In the genomic region with DNA sequence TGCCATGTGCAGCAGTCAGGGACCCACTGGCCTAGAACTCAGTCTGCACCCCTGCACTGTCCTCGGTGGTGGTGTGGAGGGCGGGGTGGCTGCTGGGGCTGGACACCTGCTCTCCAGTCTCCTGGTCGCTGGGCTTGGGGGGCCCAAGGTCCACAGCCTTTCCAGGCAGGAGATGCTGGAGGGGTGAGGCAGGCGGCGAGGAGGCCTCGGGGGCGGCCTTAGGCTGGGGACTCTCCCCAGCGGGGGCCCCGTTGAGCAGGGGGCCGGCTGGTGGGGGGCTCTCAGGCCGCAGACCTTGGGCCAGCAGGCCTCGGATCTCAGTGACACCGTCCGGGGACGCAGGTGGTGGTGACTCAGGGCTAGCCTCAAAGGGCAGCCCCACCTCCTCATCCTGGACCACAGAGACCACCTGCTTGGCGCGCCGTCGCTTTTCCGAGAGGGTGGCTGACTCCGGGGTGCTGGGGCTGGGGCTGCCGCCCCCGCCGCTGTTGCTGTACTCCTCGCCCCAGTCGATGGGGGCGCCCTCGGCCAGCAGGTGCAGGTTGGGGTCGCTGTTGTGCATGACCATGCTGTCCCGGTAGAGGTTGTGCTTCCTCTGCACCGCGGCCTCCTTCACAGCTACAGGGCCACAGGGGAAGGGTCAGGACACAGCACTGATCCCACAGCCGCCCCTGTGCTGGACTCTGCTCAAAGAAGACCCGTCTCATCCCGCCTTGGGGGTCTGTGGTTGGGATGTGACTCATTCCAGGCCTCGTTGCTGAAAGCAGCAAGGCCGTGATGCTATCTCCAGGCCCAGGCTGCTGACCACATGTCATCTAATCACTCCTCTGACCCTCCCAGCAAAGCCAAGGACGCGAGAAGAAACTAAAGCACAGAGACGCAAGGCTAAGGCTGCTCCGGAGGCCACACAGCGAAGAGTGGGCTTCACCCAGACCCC, we compare ENCODE assay signal across 21 cellular contexts. TPM values are rescaled to one million over a fixed set of nuclear protein-coding genes. Genes with fewer than 3 reads are reported as not detected.
DNase-seq lines count a peak whose midpoint lies in the region; ATAC-seq and TF ChIP-seq lines count a peak whose summit lies in the region.
"Had no signal": no experiment of that assay in that cellular context is flagged by ENCODE, and none has a peak within 500 bp of the region (broad histone marks: within the 10 kb centered on the region; RNA-seq: fewer than 3 reads in every experiment).

No MANE protein-coding gene starts in this region.

- intact Hi-C loops in activated CD4-positive, alpha-beta memory T cell treated with anti-CD3 and anti-CD28 coated beads for 36 hours (cut with micrococcal nuclease): loop anchor here (10.0 kb wide), 1 partner anchor 418 kb away; no protein-coding TSS in a partner anchor

- no peaks in the 10 kb centered on the region for H3K23me2 ChIP-seq in H9 (ENCODE audit: insufficient read length, low read depth, low read length, poor library complexity, severe bottlenecking)

- no peak overlapping the region for H3K56ac ChIP-seq in H9 (ENCODE audit: insufficient read length, low read depth, low read length)

- no peaks in the 10 kb centered on the region for H3K9me3 Mint-ChIP-seq in H9
- H3K9me3 Mint-ChIP-seq in stimulated activated memory B cell treated with anti-CD40 and anti-IgM and Interleukin-4, amounts not matched to agents 10 μg/mL and 1 μg/mL and 100 μg/mL, for 72 hours: no peaks in the 10 kb centered on the region
- H3K9me3 Mint-ChIP-seq in activated CD4-positive, alpha-beta memory T cell treated with anti-CD3 and anti-CD28 coated beads for 36 hours: no peaks in the 10 kb centered on the region
- no peaks in the 10 kb centered on the region for H3K9me3 Mint-ChIP-seq in progenitor cell of endocrine pancreas (ENCODE audit: low read depth)

- no peaks in the 10 kb centered on the region for H3K79me1 ChIP-seq in H9 (ENCODE audit: insufficient read depth, low read depth, low read length, poor library complexity, severe bottlenecking)

- H3K36me3 Mint-ChIP-seq in H9 (ENCODE audit: insufficient read depth in 1 of 3, low read depth in 3 of 3) (peaks cover 0 to 7% (median 4%) of the 10 kb centered on the region in 3 experiments; a peak in 4 of 7 replicates), progenitor cell of endocrine pancreas (ENCODE audit: insufficient read depth) (peaks cover 1% of the 10 kb centered on the region)
- H3K36me3 Mint-ChIP-seq in stimulated activated memory B cell treated with anti-CD40 and anti-IgM and Interleukin-4, amounts not matched to agents 10 μg/mL and 1 μg/mL and 100 μg/mL, for 72 hours: no peaks in the 10 kb centered on the region
- no peaks in the 10 kb centered on the region for H3K36me3 Mint-ChIP-seq in activated CD4-positive, alpha-beta memory T cell treated with anti-CD3 and anti-CD28 coated beads for 36 hours

- DNase-seq in H9: no peak
- peak; percentile 18 to 60 for DNase-seq in erythroblast (lab: John Stamatoyannopoulos, UW)
- no peak for DNase-seq in activated CD4-positive, alpha-beta memory T cell treated with anti-CD3 and anti-CD28 coated beads for 36 hours
- DNase-seq in NCI-H1417 treated with DMSO at 0.1 percent for 48 hours (lab: John Stamatoyannopoulos, UW): no peak
- no peak for DNase-seq in NCI-H748 treated with DMSO at 0.1 percent for 48 hours (lab: John Stamatoyannopoulos, UW)
- DNase-seq in progenitor cell of endocrine pancreas (ENCODE audit: low spot score, unreplicated experiment): no peak
- DNase-seq: activated CD4-positive, alpha-beta T cell treated with anti-CD3 and anti-CD28 coated beads, Interleukin-2, amount 50 U/mL, for 48 hours; activated effector memory CD4-positive, alpha-beta T cell treated with Interleukin-2 at 50 U/mL for 16 hours; effector CD4-positive, alpha-beta T cell; glutamatergic neuron; kidney; NCI-H1105; NCI-H345; psoas muscle; stimulated activated CD4-positive, alpha-beta T cell treated with anti-CD3 and anti-CD28 coated beads, Interleukin-1b, Interleukin-23, amount 100 ng/mL, for 48 hours; stimulated activated CD8-positive, alpha-beta memory T cell treated with anti-CD3 and anti-CD28 coated beads, Interleukin-4, amount 100 ng/mL, for 48 hours; T-helper 2 cell; transverse colon had no signal

- H3K23ac ChIP-seq in H9 (ENCODE audit: insufficient read length, low read depth, low read length): no peak overlapping the region

- H3K4me3 Mint-ChIP-seq in H9: no peak overlapping the region
- H3K4me3 Mint-ChIP-seq in stimulated activated memory B cell treated with anti-CD40 and anti-IgM and Interleukin-4, amounts not matched to agents 10 μg/mL and 1 μg/mL and 100 μg/mL, for 72 hours: no peak overlapping the region
- no peak overlapping the region for H3K4me3 Mint-ChIP-seq in activated CD4-positive, alpha-beta memory T cell treated with anti-CD3 and anti-CD28 coated beads for 36 hours
- H3K4me3 Mint-ChIP-seq in progenitor cell of endocrine pancreas (ENCODE audit: low read depth): no peak overlapping the region

- H4K5ac ChIP-seq in H9 (ENCODE audit: insufficient read length, low read depth, low read length): no peak overlapping the region

- peaks cover 7 to 8% of the 10 kb centered on the region in 2 experiments for H3K4me1 Mint-ChIP-seq in H9
- no peaks in the 10 kb centered on the region for H3K4me1 Mint-ChIP-seq in stimulated activated memory B cell treated with anti-CD40 and anti-IgM and Interleukin-4, amounts not matched to agents 10 μg/mL and 1 μg/mL and 100 μg/mL, for 72 hours
- H3K4me1 Mint-ChIP-seq in activated CD4-positive, alpha-beta memory T cell treated with anti-CD3 and anti-CD28 coated beads for 36 hours (ENCODE audit: low read depth): no peaks in the 10 kb centered on the region
- H3K4me1 Mint-ChIP-seq in progenitor cell of endocrine pancreas (ENCODE audit: low read depth): peaks cover 4% of the 10 kb centered on the region

- no peak overlapping the region for H2BK120ac ChIP-seq in H9 (ENCODE audit: low read depth, low read length, poor library complexity, severe bottlenecking)

- H4K8ac ChIP-seq in H9 (replicated peaks; ENCODE audit: insufficient read length, low read depth, low read length): no peak overlapping the region

- no peak overlapping the region for H2BK20ac ChIP-seq in H9 (ENCODE audit: low read depth, low read length, poor library complexity, severe bottlenecking)

- no peak overlapping the region for H2BK5ac ChIP-seq in H9 (ENCODE audit: insufficient read length, low read length)

- H3K79me2 ChIP-seq in H9 (ENCODE audit: insufficient read depth, low read length): no peaks in the 10 kb centered on the region

- TF ChIP-seq CTCF in H9 (conservative IDR thresholded peaks at IDR 0.05) (no peak), progenitor cell of endocrine pancreas (IDR thresholded peaks at IDR 0.05; ENCODE audit: unreplicated experiment) (no peak)

- POLR2A ChIA-PET in activated CD4-positive, alpha-beta memory T cell treated with anti-CD3 and anti-CD28 coated beads for 36 hours (lab: Charles Lee): no interaction called here

- 0 out of 2 replicates have a peak, but pooled peaks cover 1% of the 10 kb centered on the region for H3K27me3 Mint-ChIP-seq in H9 (ENCODE audit: low read depth)
- no peaks in the 10 kb centered on the region for H3K27me3 Mint-ChIP-seq in stimulated activated memory B cell treated with anti-CD40 and anti-IgM and Interleukin-4, amounts not matched to agents 10 μg/mL and 1 μg/mL and 100 μg/mL, for 72 hours
- no peaks in the 10 kb centered on the region for H3K27me3 Mint-ChIP-seq in activated CD4-positive, alpha-beta memory T cell treated with anti-CD3 and anti-CD28 coated beads for 36 hours
- H3K27me3 Mint-ChIP-seq in progenitor cell of endocrine pancreas: no peaks in the 10 kb centered on the region

- H2BK12ac ChIP-seq in H9 (ENCODE audit: insufficient read length, low read depth, low read length): no peak overlapping the region

- H4K91ac ChIP-seq in H9 (ENCODE audit: insufficient read length, low read depth, low read length): no peak overlapping the region

- H2AK5ac ChIP-seq in H9 (ENCODE audit: insufficient read length, low read length): no peak overlapping the region

- H3K4ac ChIP-seq in H9 (ENCODE audit: low read depth, low read length): no peak overlapping the region

- TF ChIP-seq POLR2A in erythroblast (IDR thresholded peaks at IDR 0.05; ENCODE audit: low read length): no peak

- ATAC-seq in SK-N-SH treated with all-trans-retinoic acid at 6 μM for 48 hours: no peak; the same call in 2 of the 3 replicates
- peak; percentile 3 for ATAC-seq in stimulated activated memory B cell treated with anti-CD40 and anti-IgM and Interleukin-4, amounts not matched to agents 10 μg/mL and 1 μg/mL and 100 μg/mL, for 72 hours
- ATAC-seq: psoas muscle had no signal

- no peak overlapping the region for H3K14ac ChIP-seq in H9 (ENCODE audit: insufficient read depth, low read length)

- H3K27ac Mint-ChIP-seq in H9 (peak overlapping the region in 2 of 3 experiments; percentile 44 to 65; a peak in 3 of 7 replicates), progenitor cell of endocrine pancreas (no peak overlapping the region)
- no peak overlapping the region for H3K27ac Mint-ChIP-seq in stimulated activated memory B cell treated with anti-CD40 and anti-IgM and Interleukin-4, amounts not matched to agents 10 μg/mL and 1 μg/mL and 100 μg/mL, for 72 hours
- no peak overlapping the region for H3K27ac Mint-ChIP-seq in activated CD4-positive, alpha-beta memory T cell treated with anti-CD3 and anti-CD28 coated beads for 36 hours

- no CpG with 5 or more reads among the region's 42 CpGs for WGBS in H9 (ENCODE audit: extremely low coverage, insufficient read length, low lambda C conversion rate)

- no peak overlapping the region for H2AFZ ChIP-seq in H9 (ENCODE audit: low read length)

- no peak overlapping the region for H3K27ac ChIP-seq in H9 (ENCODE audit: insufficient read length, low read depth, low read length)
- H3K27ac ChIP-seq: C4-2B, psoas muscle had no signal

- CTCF ChIA-PET in activated CD4-positive, alpha-beta memory T cell treated with anti-CD3 and anti-CD28 coated beads for 36 hours (lab: Charles Lee): no interaction called here

- H2BK15ac ChIP-seq in H9 (ENCODE audit: low read depth, low read length): no peak overlapping the region

- H3K18ac ChIP-seq in H9 (ENCODE audit: insufficient read length, low read depth, low read length): no peak overlapping the region

- H3K9ac ChIP-seq in H9 (ENCODE audit: extremely low read depth, insufficient read length, low read length): no peak overlapping the region

- H3K4me2 ChIP-seq in H9 (ENCODE audit: insufficient read depth, insufficient read length, low read length): no peak overlapping the region

- H3T11ph ChIP-seq in H9 (ENCODE audit: low read length): no peak overlapping the region

- H4K20me1 ChIP-seq in H9 (ENCODE audit: control insufficient read depth, insufficient read depth, insufficient read length): no peaks in the 10 kb centered on the region

- H3K27me3 ChIP-seq in H9 (ENCODE audit: insufficient read depth, low read length): no peaks in the 10 kb centered on the region
- H3K27me3 ChIP-seq: transverse colon had no signal

- peaks cover 2% of the 10 kb centered on the region; the same call in 1 of the 2 replicates for H3K4me1 ChIP-seq in H9 (ENCODE audit: insufficient read depth, low read length)
- H3K4me1 ChIP-seq: psoas muscle had no signal

- H3K9me3 ChIP-seq in H9 (ENCODE audit: control insufficient read depth, low read depth, low read length): no peaks in the 10 kb centered on the region
- H3K9me3 ChIP-seq: psoas muscle, transverse colon had no signal

RNA-seq across cellular contexts. Expression of gene LRSAM1, which starts 55.8 kb away (rescaled TPM):
- 15.0 and 16.2 TPM in 2 replicates for total RNA-seq in H9 (2021)
- 10 to 100 TPM; 19.7 to 20.9 TPM for total RNA-seq in activated CD4-positive, alpha-beta memory T cell treated with anti-CD3 and anti-CD28 coated beads for 36 hours
- 28.5 TPM in 2 replicates for total RNA-seq in progenitor cell of endocrine pancreas

RNA-seq across cellular contexts. Expression of gene RPL12, which starts 55.9 kb away (rescaled TPM):
- total RNA-seq in H9 (2021) (1,710 and 1,711 TPM in 2 replicates), progenitor cell of endocrine pancreas (1,044 and 1,067 TPM in 2 replicates)
- 1,000 to 10,000 TPM; 2,267 to 2,331 TPM for total RNA-seq in activated CD4-positive, alpha-beta memory T cell treated with anti-CD3 and anti-CD28 coated beads for 36 hours

Comparison
In these comparisons a context has a peak if more than half of its experiments do, and no peak if none do; other contexts are left out.
1. DNase-seq: peak in erythroblast (2 of 2); none in H9 (single experiment), activated CD4-positive, alpha-beta memory T cell treated with anti-CD3 and anti-CD28 coated beads for 36 hours (single experiment), NCI-H1417 treated with DMSO at 0.1 percent for 48 hours (single experiment), NCI-H748 treated with DMSO at 0.1 percent for 48 hours (single experiment) and progenitor cell of endocrine pancreas (single experiment).
2. H3K27ac Mint-ChIP-seq: peak in H9 (2 of 3); none in stimulated activated memory B cell treated with anti-CD40 and anti-IgM and Interleukin-4, amounts not matched to agents 10 μg/mL and 1 μg/mL and 100 μg/mL, for 72 hours (single experiment), activated CD4-positive, alpha-beta memory T cell treated with anti-CD3 and anti-CD28 coated beads for 36 hours (single experiment) and progenitor cell of endocrine pancreas (single experiment).